ENCODE assay signal across 1 cellular context in genomic region chr10:73992899-73993788, GRCh38.
TF ChIP-seq lines count a peak whose summit lies in the region.

No MANE protein-coding gene starts in this region.

TF ChIP-seq in K562, 482 proteins besides CTCF, POLR2A, EP300 and RAD21 (continued from another document and continues in another):
- TF ChIP-seq MGA (IDR thresholded peaks at IDR 0.05): no peak
- peak; percentile 59; the same call in 1 of the 2 replicates for TF ChIP-seq MBD2 (IDR thresholded peaks at IDR 0.05; ENCODE audit: borderline replicate concordance, low read depth)
- no peak for TF ChIP-seq TRIM25 (IDR thresholded peaks at IDR 0.05; ENCODE audit: borderline replicate concordance)
- peak; percentile 51; the same call in 1 of the 2 replicates for TF ChIP-seq RNF219 (CRISPR knock-in tag; IDR thresholded peaks at IDR 0.05)
- TF ChIP-seq ZNF197 (CRISPR knock-in tag; IDR thresholded peaks at IDR 0.05; ENCODE audit: low read depth): peak; percentile 72
- 0 out of 2 replicates have a peak, but pooled peaks have one; percentile 54 for TF ChIP-seq ZNF609 (CRISPR knock-in tag; IDR thresholded peaks at IDR 0.05; ENCODE audit: borderline replicate concordance)
- peak; percentile 96 for TF ChIP-seq HMBOX1 (IDR thresholded peaks at IDR 0.05)
- no peak for TF ChIP-seq HNRNPL (IDR thresholded peaks at IDR 0.05; ENCODE audit: low read depth, low read length)
- no peak for TF ChIP-seq ELF2 (CRISPR knock-in tag; IDR thresholded peaks at IDR 0.05)
- TF ChIP-seq GABPB2 (CRISPR knock-in tag; conservative IDR thresholded peaks at IDR 0.05): no peak
- no peak for TF ChIP-seq ZNF280B (CRISPR knock-in tag; IDR thresholded peaks at IDR 0.05)
- peak; percentile 64; the same call in 1 of the 2 replicates for TF ChIP-seq ZNF76 (CRISPR knock-in tag; IDR thresholded peaks at IDR 0.05; ENCODE audit: borderline replicate concordance)
- TF ChIP-seq GATAD2A (IDR thresholded peaks at IDR 0.05): peak; percentile 90
- TF ChIP-seq RBM25 (IDR thresholded peaks at IDR 0.05; ENCODE audit: low read depth, low read length, severe bottlenecking): peak; percentile 26
- no peak for TF ChIP-seq NFYB (IDR thresholded peaks at IDR 0.05; ENCODE audit: extremely low read depth, insufficient read length)
